Comparison of ENCODE assay signal across 23 cellular contexts in the genomic region with DNA sequence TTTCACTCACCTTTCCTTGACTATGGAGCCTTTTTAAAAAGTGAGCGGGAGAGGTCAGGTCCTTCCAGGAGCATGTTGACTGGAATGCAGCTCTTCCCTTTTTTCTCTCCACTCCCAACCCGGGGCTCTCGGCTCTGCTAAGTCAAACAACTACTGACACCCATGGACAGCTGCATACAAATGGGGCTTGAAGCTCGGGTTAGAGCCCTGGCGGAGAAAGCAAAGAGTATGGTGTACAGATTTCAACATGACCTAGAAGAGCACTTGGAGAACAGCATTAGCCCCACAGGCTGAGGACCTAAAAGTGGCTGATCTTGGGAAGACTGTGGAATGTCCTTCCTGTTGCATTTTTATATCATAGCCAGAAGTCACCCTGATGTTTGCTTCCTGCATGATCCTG.
"Had no signal": no experiment of that assay in that cellular context is flagged by ENCODE, and none has a peak within 500 bp of the region (broad histone marks: within the 10 kb centered on the region; RNA-seq: fewer than 3 reads in every experiment).

No MANE protein-coding gene starts in this region.

- H3K27ac ChIP-seq: KMS-11, RWPE1 had no signal

- H3K4me3 Mint-ChIP-seq: IgD-negative memory B cell had no signal

- H3K4me2 ChIP-seq: KMS-11 had no signal

- H3K9me3 Mint-ChIP-seq: IgD-negative memory B cell had no signal

- H3K36me3 Mint-ChIP-seq: IgD-negative memory B cell had no signal

- DNase-seq: Kasumi-1, MM.1S, NCI-H1092 treated with DMSO at 0.1 percent for 48 hours, NCI-H1436, NCI-H187, NCI-H2029, NCI-H2081 treated with DMSO at 0.1 percent for 48 hours, NCI-H2171, NCI-H226, NCI-H446, NCI-H510A, NCI-H524 treated with DMSO at 0.1 percent for 48 hours, NCI-H69, NCI-H774, PC-3, SHP77 had no signal

- H3K4me1 Mint-ChIP-seq: IgD-negative memory B cell had no signal

- ATAC-seq: HepG2, K562, Panc1, PC-3, SK-N-SH treated with all-trans-retinoic acid at 6 μM for 48 hours had no signal

- H3K9ac ChIP-seq: KMS-11 had no signal

- H3K4me3 ChIP-seq: K562 had no signal
